1 cellular context compared by ENCODE assay signal in the genomic region with DNA sequence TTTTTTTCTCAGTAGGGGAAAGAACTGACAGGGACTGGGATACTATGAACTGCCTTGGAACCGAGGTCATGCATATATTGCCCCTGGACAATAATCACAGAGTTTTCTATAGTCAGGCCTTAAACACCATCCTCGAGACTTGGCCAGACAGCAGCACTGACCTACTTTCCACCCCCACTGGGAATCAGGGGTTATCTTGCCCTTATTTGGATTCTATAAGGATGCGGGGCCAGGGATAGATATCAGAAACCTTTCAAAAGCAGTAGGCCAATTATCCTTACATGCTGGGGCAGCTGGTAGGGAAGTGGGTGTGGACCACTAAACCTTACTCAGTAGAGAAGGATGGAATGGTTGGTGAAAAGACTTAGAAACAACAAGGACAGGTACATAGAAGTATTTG.
TF ChIP-seq lines count a peak whose summit lies in the region.

No MANE protein-coding gene starts in this region.

TF ChIP-seq in H1, 55 proteins besides CTCF, POLR2A, EP300 and RAD21:
- TF ChIP-seq ZNF274 (IDR thresholded peaks at IDR 0.05; ENCODE audit: borderline replicate concordance, extremely low read depth, low read length) (no peak), SP4 (IDR thresholded peaks at IDR 0.05; ENCODE audit: low read length) (no peak), POLR2AphosphoS5 (IDR thresholded peaks at IDR 0.05; ENCODE audit: low read depth, low read length) (no peak)
- TF ChIP-seq, protein P1, sequence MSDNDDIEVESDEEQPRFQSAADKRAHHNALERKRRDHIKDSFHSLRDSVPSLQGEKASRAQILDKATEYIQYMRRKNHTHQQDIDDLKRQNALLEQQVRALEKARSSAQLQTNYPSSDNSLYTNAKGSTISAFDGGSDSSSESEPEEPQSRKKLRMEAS (IDR thresholded peaks at IDR 0.05), result no peak
